ENCODE assay signal across 8 cellular contexts in genomic region chr6:138004423-138005287, GRCh38.
DNase-seq lines count a peak whose midpoint lies in the region; ATAC-seq and TF ChIP-seq lines count a peak whose summit lies in the region.

No MANE protein-coding gene starts in this region.

- DNase-seq in DMS114 treated with DMSO at 0.1 percent for 48 hours (lab: John Stamatoyannopoulos, UW; ENCODE audit: unreplicated experiment) (peak; percentile 12), GM23338 (ENCODE audit: low spot score) (peak; percentile 50), NCI-H748 treated with DMSO at 0.1 percent for 48 hours (lab: John Stamatoyannopoulos, UW) (peak; percentile 87), choroid plexus epithelial cell (ENCODE audit: low read depth) (peak; percentile 66)
- DNase-seq in naive thymus-derived CD4-positive, alpha-beta T cell, result peak in 1 of 9 donors; percentile 8

- H3K79me2 ChIP-seq in GM23338 (replicated peaks; ENCODE audit: insufficient read depth), result no peaks in the 10 kb centered on the region

- CTCF ChIA-PET in naive thymus-derived CD4-positive, alpha-beta T cell (lab: Charles Lee), result interaction anchor here (0.5 to 7.6 kb wide), 11 partner anchors 9 to 1201 kb away, joined by 3 to 58 read pairs (median 4); no protein-coding TSS in a partner anchor

- no peak overlapping the region for H2AFZ ChIP-seq in GM23338

- H3K27me3 Mint-ChIP-seq in GM23338 (ENCODE audit: insufficient read depth, low read depth, poor library complexity), result peaks cover 2% of the 10 kb centered on the region
- peaks cover 0 to 11% (median 0%) of the 10 kb centered on the region in 5 donors for H3K27me3 Mint-ChIP-seq in naive thymus-derived CD4-positive, alpha-beta T cell

- no peaks in the 10 kb centered on the region for H3K27me3 ChIP-seq in GM23338 (ENCODE audit: insufficient read depth)
- no peaks in the 10 kb centered on the region for H3K27me3 ChIP-seq in naive thymus-derived CD4-positive, alpha-beta T cell (ENCODE audit: control insufficient read depth in 2 of 2, insufficient read depth in 2 of 2, low read length in 2 of 2)

- H3K9me3 ChIP-seq in naive thymus-derived CD4-positive, alpha-beta T cell (ENCODE audit: control insufficient read depth in 2 of 3, low read length in 3 of 3), result no peaks in the 10 kb centered on the region

- H3K9me3 Mint-ChIP-seq in GM23338, result no peaks in the 10 kb centered on the region
- no peaks in the 10 kb centered on the region for H3K9me3 Mint-ChIP-seq in naive thymus-derived CD4-positive, alpha-beta T cell

- H3K27ac ChIP-seq in GM23338 (ENCODE audit: low read depth), result no peak overlapping the region
- H3K27ac ChIP-seq in naive thymus-derived CD4-positive, alpha-beta T cell (ENCODE audit: low read depth, low read length), result no peak overlapping the region

- H3K36me3 Mint-ChIP-seq in GM23338 (ENCODE audit: low read depth), result no peaks in the 10 kb centered on the region
- H3K36me3 Mint-ChIP-seq in naive thymus-derived CD4-positive, alpha-beta T cell, result no peaks in the 10 kb centered on the region

- intact Hi-C loops in naive thymus-derived CD4-positive, alpha-beta T cell (cut with micrococcal nuclease), result loop anchor here (1.0 to 10.0 kb wide), 10 partner anchors 29 to 768 kb away; partner anchors contain the start of genes CCDC28A (in 1 of the 2) and HEBP2 (in 1 of the 2)

- no peak overlapping the region for H3K4me2 ChIP-seq in GM23338

- no peaks in the 10 kb centered on the region for H3K9me2 ChIP-seq in GM23338 (ENCODE audit: insufficient read depth)

- POLR2A ChIA-PET in naive thymus-derived CD4-positive, alpha-beta T cell (lab: Charles Lee), result interaction anchor here (1.1 kb wide), 1 partner anchor 104 kb away, joined by 3 read pairs; no protein-coding TSS in a partner anchor

- ATAC-seq in GM23338, result peak; percentile 52
- peak; percentile 44 for ATAC-seq in naive thymus-derived CD4-positive, alpha-beta T cell
- no peak for ATAC-seq in HG02763 (IDR thresholded peaks at IDR 0.05; ENCODE audit: unreplicated experiment)
- no peak for ATAC-seq in GM19324 (IDR thresholded peaks at IDR 0.05; ENCODE audit: low FRiP score, unreplicated experiment)
- ATAC-seq in HG02973 (IDR thresholded peaks at IDR 0.05; ENCODE audit: unreplicated experiment), result no peak

- H3K4me1 ChIP-seq in GM23338 (ENCODE audit: insufficient read depth), result peaks cover 4% of the 10 kb centered on the region; the same call in 1 of the 2 replicates
- H3K4me1 ChIP-seq in naive thymus-derived CD4-positive, alpha-beta T cell (ENCODE audit: control insufficient read depth in 2 of 2, insufficient read depth in 2 of 2, low read length in 2 of 2), result no peaks in the 10 kb centered on the region

- no peak overlapping the region for H3K4me3 ChIP-seq in GM23338
- H3K4me3 ChIP-seq in choroid plexus epithelial cell (ENCODE audit: low read depth, low read length), result no peak overlapping the region
- H3K4me3 ChIP-seq in naive thymus-derived CD4-positive, alpha-beta T cell (ENCODE audit: low read length), result no peak overlapping the region

- H4K20me1 ChIP-seq in GM23338 (replicated peaks; ENCODE audit: insufficient read depth), result no peaks in the 10 kb centered on the region

- no peak overlapping the region for H3K27ac Mint-ChIP-seq in GM23338
- no peak overlapping the region for H3K27ac Mint-ChIP-seq in naive thymus-derived CD4-positive, alpha-beta T cell

- H3F3A ChIP-seq in GM23338 (replicated peaks; ENCODE audit: low read depth), result no peaks in the 10 kb centered on the region

- TF ChIP-seq CTCF in GM23338 (conservative IDR thresholded peaks at IDR 0.05; ENCODE audit: low read depth in 2 of 2), result peak; percentile 63 to 68
- peak; percentile 61 for TF ChIP-seq CTCF in choroid plexus epithelial cell (conservative IDR thresholded peaks at IDR 0.05; ENCODE audit: low read depth, low read length)

- peaks cover 23% of the 10 kb centered on the region for H3K4me1 Mint-ChIP-seq in GM23338
- peaks cover 0 to 20% (median 5%) of the 10 kb centered on the region in 7 donors for H3K4me1 Mint-ChIP-seq in naive thymus-derived CD4-positive, alpha-beta T cell

- H3K4me3 Mint-ChIP-seq in GM23338, result no peak overlapping the region
- H3K4me3 Mint-ChIP-seq in naive thymus-derived CD4-positive, alpha-beta T cell, result no peak overlapping the region

- H3K36me3 ChIP-seq in GM23338 (ENCODE audit: insufficient read depth), result no peaks in the 10 kb centered on the region
- H3K36me3 ChIP-seq in naive thymus-derived CD4-positive, alpha-beta T cell (ENCODE audit: control insufficient read depth in 2 of 3, insufficient read depth in 3 of 3, low read length in 3 of 3), result no peaks in the 10 kb centered on the region

TF ChIP-seq in GM23338, 12 proteins besides CTCF, POLR2A, EP300 and RAD21:
- no peak for TF ChIP-seq ZNF462 (CRISPR knock-in tag; IDR thresholded peaks at IDR 0.05)
TF ChIP-seq in GM23338: peak in this region for 0.

Comparison
In these comparisons a context has a peak if more than half of its experiments do, and no peak if none do; other contexts are left out.
1. ATAC-seq: peak in GM23338 (single experiment) and naive thymus-derived CD4-positive, alpha-beta T cell (single experiment); none in HG02763 (single experiment), GM19324 (single experiment) and HG02973 (single experiment).